10 cellular contexts compared by ENCODE assay signal in the genomic region with DNA sequence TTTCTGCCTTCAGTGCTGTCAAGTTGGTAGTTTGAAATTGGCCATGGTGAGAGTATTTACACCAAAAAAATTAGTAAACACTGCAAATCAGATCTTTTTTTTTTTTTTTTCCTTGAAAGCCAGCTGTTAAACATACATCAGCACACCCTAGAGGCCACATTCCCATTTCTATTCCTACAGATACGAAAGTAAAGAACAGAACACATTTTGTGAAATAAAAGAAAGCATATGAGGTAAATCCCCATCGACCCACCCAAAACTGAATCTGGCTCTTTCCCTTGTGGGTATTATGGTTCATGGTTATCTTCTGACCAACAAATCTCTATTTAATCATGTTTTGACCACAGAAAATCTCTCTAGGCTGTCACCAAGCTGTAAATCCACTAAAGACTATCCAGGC. TPM values are rescaled to one million over a fixed set of nuclear protein-coding genes. Genes with fewer than 3 reads are reported as not detected.
DNase-seq lines count a peak whose midpoint lies in the region; ATAC-seq, FAIRE-seq and TF ChIP-seq lines count a peak whose summit lies in the region.
"Had no signal": no experiment of that assay in that cellular context is flagged by ENCODE, and none has a peak within 500 bp of the region (broad histone marks: within the 10 kb centered on the region; RNA-seq: fewer than 3 reads in every experiment).

No MANE protein-coding gene starts in this region.

- POLR2A ChIA-PET in OCI-LY7 (lab: Charles Lee): interaction anchor here (0.6 to 1.1 kb wide), 4 partner anchors 41 to 383 kb away, joined by 3 to 8 read pairs (median 4); no protein-coding TSS in a partner anchor

- no peak overlapping the region for H2AFZ ChIP-seq in OCI-LY7 (ENCODE audit: low read length)

- ATAC-seq in HG03159 (IDR thresholded peaks at IDR 0.05; ENCODE audit: unreplicated experiment): no peak

- H3K4me1 ChIP-seq in OCI-LY7 (ENCODE audit: insufficient read depth, low read length, poor library complexity, severe bottlenecking): no peaks in the 10 kb centered on the region

- no peaks in the 10 kb centered on the region for H3K79me2 ChIP-seq in OCI-LY7 (ENCODE audit: insufficient read depth, low read depth, low read length)

- BruUV-seq in OCI-LY7 (replicated peaks; lab: Mats Ljungman, UMichigan): no TSS peak

- CTCF ChIA-PET in OCI-LY7 (lab: Charles Lee; ENCODE audit: unreplicated experiment): interaction anchor here (0.5 kb wide), 1 partner anchor 43 kb away, joined by 3 read pairs; no protein-coding TSS in a partner anchor

- H4K20me1 ChIP-seq in OCI-LY7 (ENCODE audit: insufficient read depth, low read length): no peaks in the 10 kb centered on the region

- H3K4me2 ChIP-seq in OCI-LY7 (ENCODE audit: low read length): no peak overlapping the region

- DNase-seq in H4 (ENCODE audit: low spot score) (peak; percentile 10), OCI-LY7 (ENCODE audit: low spot score) (no peak), dorsolateral prefrontal cortex (no peak), medulla oblongata (ENCODE audit: extremely low spot score) (peak; percentile 14), GM12892 (ENCODE audit: insufficient read length) (no peak), kidney glomerular epithelial cell (lab: John Stamatoyannopoulos, UW) (no peak), hepatic stellate cell (ENCODE audit: low spot score) (no peak)
- DNase-seq: NCI-H510A treated with DMSO at 0.1 percent for 48 hours had no signal

- intact Hi-C loops in OCI-LY7 (cut with micrococcal nuclease; ENCODE audit: unreplicated experiment): loop anchor here (5.0 kb wide), 1 partner anchor 87 kb away; no protein-coding TSS in a partner anchor
- intact Hi-C loops in dorsolateral prefrontal cortex (cut with DNase I): loop anchor here (2.0 to 5.0 kb wide), 3 partner anchors 42 to 91 kb away; partner anchors contain the start of gene FAM241A (in 1 of the 2)

- no peaks in the 10 kb centered on the region for H3K9me2 ChIP-seq in OCI-LY7 (ENCODE audit: insufficient read depth, low read length)

- H3K36me3 ChIP-seq in OCI-LY7 (ENCODE audit: insufficient read depth, low read length): peaks cover 7% of the 10 kb centered on the region; the same call in 1 of the 2 replicates

- H3K27me3 ChIP-seq in dorsolateral prefrontal cortex: no peaks in the 10 kb centered on the region

- no peak for TF ChIP-seq POLR2A in GM12892 (IDR thresholded peaks at IDR 0.05; ENCODE audit: low read depth, low read length)

- H3K27ac ChIP-seq in OCI-LY7 (ENCODE audit: low read depth, low read length, poor library complexity, severe bottlenecking) (no peak overlapping the region), dorsolateral prefrontal cortex (peak overlapping the region in 3 of 59 donors; percentile 9 to 51 (median 27))
- H3K27ac ChIP-seq: SK-N-MC had no signal

- H3K9me3 ChIP-seq in OCI-LY7 (ENCODE audit: low read length): no peaks in the 10 kb centered on the region

- no peak for FAIRE-seq in GM12892 (lab: Jason Lieb, UNC)

- TF ChIP-seq CTCF in OCI-LY7 (conservative IDR thresholded peaks at IDR 0.05; ENCODE audit: low read length) (peak; percentile 37; the same call in 1 of the 2 replicates), dorsolateral prefrontal cortex (IDR thresholded peaks at IDR 0.05 in 54 of 56, conservative IDR thresholded peaks at IDR 0.05 in 2 of 56; ENCODE audit: low read depth in 1 of 56, partially characterized antibody in 56 of 56) (peak in 45 of 56 donors; percentile 10 to 72 (median 39))

- no peak overlapping the region for H3K4me3 ChIP-seq in OCI-LY7 (ENCODE audit: low read depth, low read length, poor library complexity, severe bottlenecking)
- H3K4me3 ChIP-seq in dorsolateral prefrontal cortex: no peak overlapping the region
- H3K4me3 ChIP-seq: SK-N-MC had no signal

RNA-seq across cellular contexts. Expression of gene AP1AR, which starts 41.8 kb away (rescaled TPM):
- 20.1 and 22.9 TPM in 2 replicates for total RNA-seq in H4 (2014; rRNA removed; shearing (Covaris generic))
- total RNA-seq in OCI-LY7 (2014; rRNA removed; shearing (Covaris generic)): 18.2 and 24.9 TPM in 2 replicates
- total RNA-seq in OCI-LY7 (2022): 39.2 and 44.5 TPM in 2 replicates
- 10 to 100 TPM; 10.1 to 30.2 (median 21.8) TPM for total RNA-seq in dorsolateral prefrontal cortex
- polyA plus RNA-seq in GM12892 (2012; ENCODE audit: missing spikeins): 15.9 TPM

RNA-seq across cellular contexts. Expression of gene FAM241A, which starts 44.5 kb away (rescaled TPM):
- total RNA-seq in H4 (2014; rRNA removed; shearing (Covaris generic)): 2.3 and 2.6 TPM in 2 replicates
- 2.1 and 2.5 TPM in 2 replicates for total RNA-seq in OCI-LY7 (2014; rRNA removed; shearing (Covaris generic))
- 9.5 and 10.5 TPM in 2 replicates for total RNA-seq in OCI-LY7 (2022)
- 1 to 10 TPM in 119 of 120 experiments, under 1 TPM in 1; 0.97 to 2.7 (median 1.8) TPM for total RNA-seq in dorsolateral prefrontal cortex
- polyA plus RNA-seq in GM12892 (2012; ENCODE audit: missing spikeins): 2.4 TPM

Comparison
In these comparisons a context has a peak if more than half of its experiments do, and no peak if none do; other contexts are left out.
1. DNase-seq: peak in H4 (single experiment) and medulla oblongata (single experiment); none in OCI-LY7 (single experiment), dorsolateral prefrontal cortex (0 of 10), GM12892 (single experiment), kidney glomerular epithelial cell (single experiment) and hepatic stellate cell (single experiment).